Comparison of ENCODE assay signal across 10 cellular contexts in the genomic region with DNA sequence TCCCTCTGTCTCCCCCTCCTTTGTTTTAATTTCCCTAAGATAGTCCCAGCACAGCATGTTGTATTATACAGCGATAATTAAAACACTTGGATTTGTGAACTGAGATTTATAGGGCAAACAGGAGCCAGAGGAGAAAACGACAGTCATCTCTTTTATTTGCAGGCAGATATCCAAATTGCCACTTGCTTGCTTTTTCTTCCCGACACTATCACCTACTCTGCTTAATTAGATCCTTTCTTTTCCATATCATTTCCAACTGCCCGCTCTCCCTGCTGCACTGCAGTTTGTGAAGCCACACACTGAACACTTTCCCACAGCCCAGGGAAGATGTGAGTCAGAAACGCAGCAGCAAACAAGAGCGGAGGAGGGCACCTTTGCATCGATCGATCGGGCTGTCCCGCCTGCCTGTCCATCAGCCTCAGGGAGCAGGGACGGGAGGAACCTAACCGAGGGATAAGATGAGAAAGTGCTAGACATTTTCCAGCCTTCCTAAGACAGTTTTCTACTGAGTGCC. TPM values are rescaled to one million over a fixed set of nuclear protein-coding genes. Genes with fewer than 3 reads are reported as not detected.
A peak's percentile ranks its signal among the peaks of the same experiment; 100 is the strongest.
DNase-seq lines count a peak whose midpoint lies in the region; ATAC-seq, FAIRE-seq and TF ChIP-seq lines count a peak whose summit lies in the region.
"Had no signal": no experiment of that assay in that cellular context is flagged by ENCODE, and none has a peak within 500 bp of the region (broad histone marks: within the 10 kb centered on the region; RNA-seq: fewer than 3 reads in every experiment).

No MANE protein-coding gene starts in this region.

- no peak overlapping the region for H3K27ac ChIP-seq in liver (ENCODE audit: low read depth in 1 of 2, low read length in 2 of 2)

- H3K9ac ChIP-seq in liver (ENCODE audit: low read depth in 1 of 2, low read length in 2 of 2) = no peak overlapping the region

- peak; percentile 42 to 67 for TF ChIP-seq RAD21 in liver (IDR thresholded peaks at IDR 0.05)

- intact Hi-C loops in left ventricle myocardium superior (cut with micrococcal nuclease) = no loop called here

- in situ Hi-C loops in Caki2 (cut with HindIII; ENCODE audit: low pct_unique_long_range_greater_than_20kb, low sequenced_read_pairs) = loop anchor here (10.0 kb wide), 1 partner anchor 184 kb away; no protein-coding TSS in a partner anchor

- TF ChIP-seq CTCF in liver (IDR thresholded peaks at IDR 0.05; ENCODE audit: low read depth, low read length, missing input control) = no peak

- no peak overlapping the region for H3K4me3 ChIP-seq in liver (ENCODE audit: low read depth in 1 of 3, low read length in 3 of 3)

- H3K4me1 ChIP-seq in liver (ENCODE audit: control insufficient read depth in 4 of 4, insufficient read depth in 4 of 4, low read length in 3 of 4) = peaks cover 0 to 15% (median 6%) of the 10 kb centered on the region in 4 donors

- ATAC-seq in HG02981 (IDR thresholded peaks at IDR 0.05; ENCODE audit: unreplicated experiment) = no peak
- ATAC-seq in left ventricle myocardium superior = no peak

- H3K9me3 ChIP-seq in liver (ENCODE audit: control insufficient read depth in 4 of 4, low read length in 3 of 4) = no peaks in the 10 kb centered on the region

- 29% methylated on average over 12 of the region's 12 CpGs for WGBS in liver

- peak; percentile 52 for DNase-seq in Caki2 (ENCODE audit: low read depth)
- DNase-seq in HTR-8/SVneo (ENCODE audit: insufficient read length, low spot score) = peak; percentile 43
- peak; percentile 76 for DNase-seq in amniotic epithelial cell (ENCODE audit: low read depth)
- DNase-seq in T-helper 2 cell = no peak
- DNase-seq in left ventricle myocardium superior = no peak
- no peak for DNase-seq in 8988T
- DNase-seq: NCI-H1694 treated with DMSO at 0.1 percent for 48 hours; stimulated activated CD4-positive, alpha-beta T cell treated with anti-CD3 and anti-CD28 coated beads, Interleukin-4, amount 100 ng/mL, for 4 hours had no signal

- H3K36me3 ChIP-seq in liver (ENCODE audit: control insufficient read depth in 4 of 4, insufficient read depth in 3 of 4, low read depth in 1 of 4, low read length in 3 of 4) = no peaks in the 10 kb centered on the region

- FAIRE-seq in HTR-8/SVneo (lab: Jason Lieb, UNC) = peak; percentile 78

- H3K27me3 ChIP-seq in liver (ENCODE audit: control insufficient read depth in 4 of 4, insufficient read depth in 4 of 4, low read length in 3 of 4) = no peaks in the 10 kb centered on the region

TF ChIP-seq in liver, 16 proteins besides CTCF, POLR2A, EP300 and RAD21:
- TF ChIP-seq JUND (IDR thresholded peaks at IDR 0.05) = peak; percentile 64 to 66
- TF ChIP-seq YY1 (IDR thresholded peaks at IDR 0.05) = no peak
- TF ChIP-seq RXRA (IDR thresholded peaks at IDR 0.05) = no peak
- TF ChIP-seq, protein P1, sequence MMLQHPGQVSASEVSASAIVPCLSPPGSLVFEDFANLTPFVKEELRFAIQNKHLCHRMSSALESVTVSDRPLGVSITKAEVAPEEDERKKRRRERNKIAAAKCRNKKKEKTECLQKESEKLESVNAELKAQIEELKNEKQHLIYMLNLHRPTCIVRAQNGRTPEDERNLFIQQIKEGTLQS (IDR thresholded peaks at IDR 0.05) = no peak
- TF ChIP-seq GABPA (IDR thresholded peaks at IDR 0.05 in 1 of 2, conservative IDR thresholded peaks at IDR 0.05 in 1 of 2) = no peak
- peak; percentile 21 for TF ChIP-seq HNF4A (conservative IDR thresholded peaks at IDR 0.05)
- no peak for TF ChIP-seq FOXA2 (IDR thresholded peaks at IDR 0.05)
- TF ChIP-seq HNF4G (IDR thresholded peaks at IDR 0.05) = no peak
- no peak for TF ChIP-seq SP1 (IDR thresholded peaks at IDR 0.05)
- peak in 1 of 2 donors; percentile 37 for TF ChIP-seq EGR1 (IDR thresholded peaks at IDR 0.05; ENCODE audit: low read depth in 2 of 2)
- TF ChIP-seq, protein P2, sequence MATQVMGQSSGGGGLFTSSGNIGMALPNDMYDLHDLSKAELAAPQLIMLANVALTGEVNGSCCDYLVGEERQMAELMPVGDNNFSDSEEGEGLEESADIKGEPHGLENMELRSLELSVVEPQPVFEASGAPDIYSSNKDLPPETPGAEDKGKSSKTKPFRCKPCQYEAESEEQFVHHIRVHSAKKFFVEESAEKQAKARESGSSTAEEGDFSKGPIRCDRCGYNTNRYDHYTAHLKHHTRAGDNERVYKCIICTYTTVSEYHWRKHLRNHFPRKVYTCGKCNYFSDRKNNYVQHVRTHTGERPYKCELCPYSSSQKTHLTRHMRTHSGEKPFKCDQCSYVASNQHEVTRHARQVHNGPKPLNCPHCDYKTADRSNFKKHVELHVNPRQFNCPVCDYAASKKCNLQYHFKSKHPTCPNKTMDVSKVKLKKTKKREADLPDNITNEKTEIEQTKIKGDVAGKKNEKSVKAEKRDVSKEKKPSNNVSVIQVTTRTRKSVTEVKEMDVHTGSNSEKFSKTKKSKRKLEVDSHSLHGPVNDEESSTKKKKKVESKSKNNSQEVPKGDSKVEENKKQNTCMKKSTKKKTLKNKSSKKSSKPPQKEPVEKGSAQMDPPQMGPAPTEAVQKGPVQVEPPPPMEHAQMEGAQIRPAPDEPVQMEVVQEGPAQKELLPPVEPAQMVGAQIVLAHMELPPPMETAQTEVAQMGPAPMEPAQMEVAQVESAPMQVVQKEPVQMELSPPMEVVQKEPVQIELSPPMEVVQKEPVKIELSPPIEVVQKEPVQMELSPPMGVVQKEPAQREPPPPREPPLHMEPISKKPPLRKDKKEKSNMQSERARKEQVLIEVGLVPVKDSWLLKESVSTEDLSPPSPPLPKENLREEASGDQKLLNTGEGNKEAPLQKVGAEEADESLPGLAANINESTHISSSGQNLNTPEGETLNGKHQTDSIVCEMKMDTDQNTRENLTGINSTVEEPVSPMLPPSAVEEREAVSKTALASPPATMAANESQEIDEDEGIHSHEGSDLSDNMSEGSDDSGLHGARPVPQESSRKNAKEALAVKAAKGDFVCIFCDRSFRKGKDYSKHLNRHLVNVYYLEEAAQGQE (IDR thresholded peaks at IDR 0.05) = no peak
- TF ChIP-seq FOXA1 (IDR thresholded peaks at IDR 0.05) = no peak
- no peak for TF ChIP-seq ZBTB33 (IDR thresholded peaks at IDR 0.05)
- TF ChIP-seq TAF1 (conservative IDR thresholded peaks at IDR 0.05) = no peak
- no peak for TF ChIP-seq NR2F2 (IDR thresholded peaks at IDR 0.05)

RNA-seq across cellular contexts. Expression of gene SPRY4, which starts 35.8 kb away (rescaled TPM):
- 0.09 and 0.20 TPM in 2 replicates for total RNA-seq in Caki2 (2014; rRNA removed; shearing (Covaris generic); ENCODE audit: low replicate concordance)
- total RNA-seq in liver = 1 to 10 TPM; 4.8 to 9.6 TPM
- 1 to 10 TPM; 2.7 to 4.9 TPM for polyA plus RNA-seq in liver
- 8.3 TPM for total RNA-seq in left ventricle myocardium superior

Comparison
In these comparisons a context has a peak if more than half of its experiments do, and no peak if none do; other contexts are left out.
1. DNase-seq: peak in Caki2 (single experiment), HTR-8/SVneo (single experiment) and amniotic epithelial cell (single experiment); none in T-helper 2 cell (0 of 5), left ventricle myocardium superior (single experiment) and 8988T (single experiment).